ENCODE assay signal across 1 cellular context in the genomic region with DNA sequence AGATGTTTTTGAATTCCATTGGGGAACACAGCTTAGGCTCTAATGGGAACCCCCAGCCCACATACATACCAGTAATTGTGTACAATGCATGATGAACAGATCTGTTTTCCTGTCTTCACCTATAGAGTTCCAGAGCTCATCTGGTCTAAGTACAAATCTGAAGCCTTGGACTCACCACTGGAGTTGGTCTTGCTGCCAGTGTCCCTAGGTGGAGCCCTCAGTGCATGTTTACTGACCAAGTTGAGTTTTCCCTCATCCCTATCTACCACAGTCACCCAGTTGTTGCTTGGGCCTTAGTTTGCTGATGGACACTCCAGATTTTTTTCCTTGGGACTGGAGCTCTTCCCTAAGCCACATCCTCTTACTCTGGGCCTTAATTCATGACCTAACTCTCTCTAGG.
TF ChIP-seq lines count a peak whose summit lies in the region.

No MANE protein-coding gene starts in this region.

TF ChIP-seq in GM23338, 12 proteins besides CTCF, POLR2A, EP300 and RAD21 (continued from another document):
- TF ChIP-seq, protein P1, sequence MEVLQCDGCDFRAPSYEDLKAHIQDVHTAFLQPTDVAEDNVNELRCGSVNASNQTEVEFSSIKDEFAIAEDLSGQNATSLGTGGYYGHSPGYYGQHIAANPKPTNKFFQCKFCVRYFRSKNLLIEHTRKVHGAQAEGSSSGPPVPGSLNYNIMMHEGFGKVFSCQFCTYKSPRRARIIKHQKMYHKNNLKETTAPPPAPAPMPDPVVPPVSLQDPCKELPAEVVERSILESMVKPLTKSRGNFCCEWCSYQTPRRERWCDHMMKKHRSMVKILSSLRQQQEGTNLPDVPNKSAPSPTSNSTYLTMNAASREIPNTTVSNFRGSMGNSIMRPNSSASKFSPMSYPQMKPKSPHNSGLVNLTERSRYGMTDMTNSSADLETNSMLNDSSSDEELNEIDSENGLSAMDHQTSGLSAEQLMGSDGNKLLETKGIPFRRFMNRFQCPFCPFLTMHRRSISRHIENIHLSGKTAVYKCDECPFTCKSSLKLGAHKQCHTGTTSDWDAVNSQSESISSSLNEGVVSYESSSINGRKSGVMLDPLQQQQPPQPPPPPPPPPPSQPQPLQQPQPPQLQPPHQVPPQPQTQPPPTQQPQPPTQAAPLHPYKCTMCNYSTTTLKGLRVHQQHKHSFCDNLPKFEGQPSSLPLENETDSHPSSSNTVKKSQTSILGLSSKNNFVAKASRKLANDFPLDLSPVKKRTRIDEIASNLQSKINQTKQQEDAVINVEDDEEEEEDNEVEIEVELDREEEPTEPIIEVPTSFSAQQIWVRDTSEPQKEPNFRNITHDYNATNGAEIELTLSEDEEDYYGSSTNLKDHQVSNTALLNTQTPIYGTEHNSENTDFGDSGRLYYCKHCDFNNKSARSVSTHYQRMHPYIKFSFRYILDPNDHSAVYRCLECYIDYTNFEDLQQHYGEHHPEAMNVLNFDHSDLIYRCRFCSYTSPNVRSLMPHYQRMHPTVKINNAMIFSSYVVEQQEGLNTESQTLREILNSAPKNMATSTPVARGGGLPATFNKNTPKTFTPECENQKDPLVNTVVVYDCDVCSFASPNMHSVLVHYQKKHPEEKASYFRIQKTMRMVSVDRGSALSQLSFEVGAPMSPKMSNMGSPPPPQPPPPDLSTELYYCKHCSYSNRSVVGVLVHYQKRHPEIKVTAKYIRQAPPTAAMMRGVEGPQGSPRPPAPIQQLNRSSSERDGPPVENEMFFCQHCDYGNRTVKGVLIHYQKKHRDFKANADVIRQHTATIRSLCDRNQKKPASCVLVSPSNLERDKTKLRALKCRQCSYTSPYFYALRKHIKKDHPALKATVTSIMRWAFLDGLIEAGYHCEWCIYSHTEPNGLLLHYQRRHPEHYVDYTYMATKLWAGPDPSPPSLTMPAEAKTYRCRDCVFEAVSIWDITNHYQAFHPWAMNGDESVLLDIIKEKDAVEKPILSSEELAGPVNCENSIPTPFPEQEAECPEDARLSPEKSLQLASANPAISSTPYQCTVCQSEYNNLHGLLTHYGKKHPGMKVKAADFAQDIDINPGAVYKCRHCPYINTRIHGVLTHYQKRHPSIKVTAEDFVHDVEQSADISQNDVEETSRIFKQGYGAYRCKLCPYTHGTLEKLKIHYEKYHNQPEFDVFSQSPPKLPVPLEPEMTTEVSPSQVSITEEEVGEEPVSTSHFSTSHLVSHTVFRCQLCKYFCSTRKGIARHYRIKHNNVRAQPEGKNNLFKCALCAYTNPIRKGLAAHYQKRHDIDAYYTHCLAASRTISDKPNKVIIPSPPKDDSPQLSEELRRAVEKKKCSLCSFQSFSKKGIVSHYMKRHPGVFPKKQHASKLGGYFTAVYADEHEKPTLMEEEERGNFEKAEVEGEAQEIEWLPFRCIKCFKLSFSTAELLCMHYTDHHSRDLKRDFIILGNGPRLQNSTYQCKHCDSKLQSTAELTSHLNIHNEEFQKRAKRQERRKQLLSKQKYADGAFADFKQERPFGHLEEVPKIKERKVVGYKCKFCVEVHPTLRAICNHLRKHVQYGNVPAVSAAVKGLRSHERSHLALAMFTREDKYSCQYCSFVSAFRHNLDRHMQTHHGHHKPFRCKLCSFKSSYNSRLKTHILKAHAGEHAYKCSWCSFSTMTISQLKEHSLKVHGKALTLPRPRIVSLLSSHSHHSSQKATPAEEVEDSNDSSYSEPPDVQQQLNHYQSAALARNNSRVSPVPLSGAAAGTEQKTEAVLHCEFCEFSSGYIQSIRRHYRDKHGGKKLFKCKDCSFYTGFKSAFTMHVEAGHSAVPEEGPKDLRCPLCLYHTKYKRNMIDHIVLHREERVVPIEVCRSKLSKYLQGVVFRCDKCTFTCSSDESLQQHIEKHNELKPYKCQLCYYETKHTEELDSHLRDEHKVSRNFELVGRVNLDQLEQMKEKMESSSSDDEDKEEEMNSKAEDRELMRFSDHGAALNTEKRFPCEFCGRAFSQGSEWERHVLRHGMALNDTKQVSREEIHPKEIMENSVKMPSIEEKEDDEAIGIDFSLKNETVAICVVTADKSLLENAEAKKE (CRISPR knock-in tag; IDR thresholded peaks at IDR 0.05), result no peak
- no peak for TF ChIP-seq POLR2AphosphoS5 (IDR thresholded peaks at IDR 0.05; ENCODE audit: low read depth)
- TF ChIP-seq, protein P2, sequence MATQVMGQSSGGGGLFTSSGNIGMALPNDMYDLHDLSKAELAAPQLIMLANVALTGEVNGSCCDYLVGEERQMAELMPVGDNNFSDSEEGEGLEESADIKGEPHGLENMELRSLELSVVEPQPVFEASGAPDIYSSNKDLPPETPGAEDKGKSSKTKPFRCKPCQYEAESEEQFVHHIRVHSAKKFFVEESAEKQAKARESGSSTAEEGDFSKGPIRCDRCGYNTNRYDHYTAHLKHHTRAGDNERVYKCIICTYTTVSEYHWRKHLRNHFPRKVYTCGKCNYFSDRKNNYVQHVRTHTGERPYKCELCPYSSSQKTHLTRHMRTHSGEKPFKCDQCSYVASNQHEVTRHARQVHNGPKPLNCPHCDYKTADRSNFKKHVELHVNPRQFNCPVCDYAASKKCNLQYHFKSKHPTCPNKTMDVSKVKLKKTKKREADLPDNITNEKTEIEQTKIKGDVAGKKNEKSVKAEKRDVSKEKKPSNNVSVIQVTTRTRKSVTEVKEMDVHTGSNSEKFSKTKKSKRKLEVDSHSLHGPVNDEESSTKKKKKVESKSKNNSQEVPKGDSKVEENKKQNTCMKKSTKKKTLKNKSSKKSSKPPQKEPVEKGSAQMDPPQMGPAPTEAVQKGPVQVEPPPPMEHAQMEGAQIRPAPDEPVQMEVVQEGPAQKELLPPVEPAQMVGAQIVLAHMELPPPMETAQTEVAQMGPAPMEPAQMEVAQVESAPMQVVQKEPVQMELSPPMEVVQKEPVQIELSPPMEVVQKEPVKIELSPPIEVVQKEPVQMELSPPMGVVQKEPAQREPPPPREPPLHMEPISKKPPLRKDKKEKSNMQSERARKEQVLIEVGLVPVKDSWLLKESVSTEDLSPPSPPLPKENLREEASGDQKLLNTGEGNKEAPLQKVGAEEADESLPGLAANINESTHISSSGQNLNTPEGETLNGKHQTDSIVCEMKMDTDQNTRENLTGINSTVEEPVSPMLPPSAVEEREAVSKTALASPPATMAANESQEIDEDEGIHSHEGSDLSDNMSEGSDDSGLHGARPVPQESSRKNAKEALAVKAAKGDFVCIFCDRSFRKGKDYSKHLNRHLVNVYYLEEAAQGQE (IDR thresholded peaks at IDR 0.05; ENCODE audit: unreplicated experiment), result no peak
- TF ChIP-seq, protein P3, sequence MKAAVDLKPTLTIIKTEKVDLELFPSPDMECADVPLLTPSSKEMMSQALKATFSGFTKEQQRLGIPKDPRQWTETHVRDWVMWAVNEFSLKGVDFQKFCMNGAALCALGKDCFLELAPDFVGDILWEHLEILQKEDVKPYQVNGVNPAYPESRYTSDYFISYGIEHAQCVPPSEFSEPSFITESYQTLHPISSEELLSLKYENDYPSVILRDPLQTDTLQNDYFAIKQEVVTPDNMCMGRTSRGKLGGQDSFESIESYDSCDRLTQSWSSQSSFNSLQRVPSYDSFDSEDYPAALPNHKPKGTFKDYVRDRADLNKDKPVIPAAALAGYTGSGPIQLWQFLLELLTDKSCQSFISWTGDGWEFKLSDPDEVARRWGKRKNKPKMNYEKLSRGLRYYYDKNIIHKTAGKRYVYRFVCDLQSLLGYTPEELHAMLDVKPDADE (IDR thresholded peaks at IDR 0.05), result no peak
- no peak for TF ChIP-seq ZNF331 (CRISPR knock-in tag; IDR thresholded peaks at IDR 0.05; ENCODE audit: low read depth)
- no peak for TF ChIP-seq STAT1 (IDR thresholded peaks at IDR 0.05; ENCODE audit: unreplicated experiment)
- no peak for TF ChIP-seq EZH2phosphoT487 (IDR thresholded peaks at IDR 0.05; ENCODE audit: unreplicated experiment)
- no peak for TF ChIP-seq CREB1 (CRISPR knock-in tag; IDR thresholded peaks at IDR 0.05; ENCODE audit: low read depth)
- no peak for TF ChIP-seq EZH2 (IDR thresholded peaks at IDR 0.05; ENCODE audit: low read depth, unreplicated experiment)
